8 cellular contexts compared by ENCODE assay signal in genomic region chr9:96567203-96567700, GRCh38. TPM values are rescaled to one million over a fixed set of nuclear protein-coding genes. Genes with fewer than 3 reads are reported as not detected.
DNase-seq lines count a peak whose midpoint lies in the region; ATAC-seq and TF ChIP-seq lines count a peak whose summit lies in the region.

No MANE protein-coding gene starts in this region.

- H3K27me3 ChIP-seq in GM06990 (replicated peaks; ENCODE audit: control insufficient read depth, insufficient read depth, low read length) (no peaks in the 10 kb centered on the region), body of pancreas (no peaks in the 10 kb centered on the region), kidney epithelial cell (ENCODE audit: control insufficient read depth, insufficient read depth, low read length) (no peaks in the 10 kb centered on the region)

- WGBS in body of pancreas, 2 donors, result 4 to 7% methylated on average over 8 to 20 of the region's 20 CpGs

- ATAC-seq in GM21529 (IDR thresholded peaks at IDR 0.05; ENCODE audit: unreplicated experiment) (peak; percentile 54), body of pancreas (no peak)

- H3K36me3 ChIP-seq in GM06990 (ENCODE audit: control insufficient read depth, insufficient read depth, low read length) (no peaks in the 10 kb centered on the region), body of pancreas (replicated peaks in 1 of 2; ENCODE audit: insufficient read depth in 1 of 2, low read depth in 2 of 2) (no peaks in the 10 kb centered on the region), kidney epithelial cell (ENCODE audit: control insufficient read depth, insufficient read depth, low read length) (no peaks in the 10 kb centered on the region)

- H3K4me3 ChIP-seq in GM06990 (replicated peaks; ENCODE audit: low read depth, low read length) (peak overlapping the region; percentile 67), body of pancreas (peak overlapping the region; percentile 61 to 86), kidney epithelial cell (ENCODE audit: low read depth, low read length) (peak overlapping the region; percentile 71)

- H3K27me3 Mint-ChIP-seq in IgD-negative memory B cell, result peaks cover 1% of the 10 kb centered on the region

- peak overlapping the region; percentile 25 to 89 (median 86) for H3K27ac Mint-ChIP-seq in IgD-negative memory B cell

- peaks cover 16 to 23% (median 16%) of the 10 kb centered on the region in 3 donors for H3K4me1 Mint-ChIP-seq in IgD-negative memory B cell

- H3K27ac ChIP-seq in body of pancreas, result peak overlapping the region; percentile 92 to 98 (median 96)

- DNase-seq in GM06990 (ENCODE audit: extremely low read depth, insufficient read length), result no peak
- no peak for DNase-seq in body of pancreas
- DNase-seq in kidney epithelial cell (ENCODE audit: low read depth), result no peak
- peak; percentile 68 for DNase-seq in superior temporal gyrus (ENCODE audit: extremely low spot score)
- no peak for DNase-seq in GF-D8 (lab: John Stamatoyannopoulos, UW)
- DNase-seq in epidermal melanocyte (ENCODE audit: insufficient read length, low spot score), result no peak

- intact Hi-C loops in body of pancreas (cut with DNase I), result no loop called here

- no peaks in the 10 kb centered on the region for H3K9me3 ChIP-seq in body of pancreas

- TF ChIP-seq CTCF in GM06990 (IDR thresholded peaks at IDR 0.05; ENCODE audit: insufficient read depth, low read length, poor library complexity, severe bottlenecking) (no peak), body of pancreas (IDR thresholded peaks at IDR 0.05) (no peak), kidney epithelial cell (IDR thresholded peaks at IDR 0.05; ENCODE audit: insufficient read depth, low read length, poor library complexity, severe bottlenecking) (no peak)

- H3K36me3 Mint-ChIP-seq in IgD-negative memory B cell, result no peaks in the 10 kb centered on the region

- peak overlapping the region; percentile 86 to 95 (median 90) for H3K4me3 Mint-ChIP-seq in IgD-negative memory B cell

- H3K9me3 Mint-ChIP-seq in IgD-negative memory B cell, result no peaks in the 10 kb centered on the region

- peaks cover 5% of the 10 kb centered on the region for H3K4me1 ChIP-seq in body of pancreas

- no peak for TF ChIP-seq POLR2A in body of pancreas (IDR thresholded peaks at IDR 0.05)

RNA-seq across cellular contexts. Expression of gene CDC14B, which starts 52.4 kb away (rescaled TPM):
- 8.3 TPM for polyA plus RNA-seq in IgD-negative memory B cell
- 10 to 100 TPM; 10.9 to 16.1 TPM for total RNA-seq in body of pancreas
- total RNA-seq in kidney epithelial cell, result 14.2 and 25.5 TPM in 2 replicates
